In genomic region chr6:85449388-85449817, GRCh38 we compare ENCODE assay signal across 1 cellular context.
TF ChIP-seq lines count a peak whose summit lies in the region.

No MANE protein-coding gene starts in this region.

TF ChIP-seq in GM12878, 131 proteins besides CTCF, POLR2A, EP300 and RAD21 (continued from another document):
- TF ChIP-seq POU2F2 (IDR thresholded peaks at IDR 0.05; ENCODE audit: borderline replicate concordance, low read depth, low read length): peak; percentile 40; the same call in 1 of the 3 replicates
- TF ChIP-seq MLLT1 (IDR thresholded peaks at IDR 0.05): peak; percentile 73
- no peak for TF ChIP-seq BCL3 (IDR thresholded peaks at IDR 0.05; ENCODE audit: borderline replicate concordance, insufficient read depth, low read depth, low read length, poor library complexity, severe bottlenecking)
- peak; percentile 48; the same call in 1 of the 2 replicates for TF ChIP-seq GABPA (IDR thresholded peaks at IDR 0.05; ENCODE audit: low read depth)
- TF ChIP-seq ATF3 (IDR thresholded peaks at IDR 0.05; ENCODE audit: borderline replicate concordance, extremely low read depth, low read depth, low read length): no peak
- TF ChIP-seq BHLHE40 (IDR thresholded peaks at IDR 0.05; ENCODE audit: borderline replicate concordance in 1 of 2, low read depth in 2 of 2, low read length in 1 of 2): peak in 1 of 2 experiments; percentile 62; a peak in 1 of 4 replicates
- TF ChIP-seq IKZF2 (IDR thresholded peaks at IDR 0.05): peak; percentile 78 to 84; a peak in 3 of 4 replicates
- 0 out of 2 replicates have a peak, but pooled peaks have one; percentile 0 for TF ChIP-seq DPF2 (IDR thresholded peaks at IDR 0.05)
- TF ChIP-seq HDAC2 (IDR thresholded peaks at IDR 0.05): no peak
- TF ChIP-seq ZBED1 (IDR thresholded peaks at IDR 0.05; ENCODE audit: borderline replicate concordance): 0 out of 2 replicates have a peak, but pooled peaks have one; percentile 41
- peak; percentile 92 for TF ChIP-seq GATAD2B (conservative IDR thresholded peaks at IDR 0.05; ENCODE audit: low read depth)
- TF ChIP-seq ZBTB40 (IDR thresholded peaks at IDR 0.05; ENCODE audit: borderline replicate concordance): 0 out of 2 replicates have a peak, but pooled peaks have one; percentile 18
- TF ChIP-seq RELB (IDR thresholded peaks at IDR 0.05; ENCODE audit: low read depth): peak; percentile 70
- peak; percentile 65 for TF ChIP-seq ATF7 (IDR thresholded peaks at IDR 0.05; ENCODE audit: low read depth)
- TF ChIP-seq NKRF (conservative IDR thresholded peaks at IDR 0.05): no peak
- TF ChIP-seq ZSCAN29 (IDR thresholded peaks at IDR 0.05): peak; percentile 94
